In the genomic region with DNA sequence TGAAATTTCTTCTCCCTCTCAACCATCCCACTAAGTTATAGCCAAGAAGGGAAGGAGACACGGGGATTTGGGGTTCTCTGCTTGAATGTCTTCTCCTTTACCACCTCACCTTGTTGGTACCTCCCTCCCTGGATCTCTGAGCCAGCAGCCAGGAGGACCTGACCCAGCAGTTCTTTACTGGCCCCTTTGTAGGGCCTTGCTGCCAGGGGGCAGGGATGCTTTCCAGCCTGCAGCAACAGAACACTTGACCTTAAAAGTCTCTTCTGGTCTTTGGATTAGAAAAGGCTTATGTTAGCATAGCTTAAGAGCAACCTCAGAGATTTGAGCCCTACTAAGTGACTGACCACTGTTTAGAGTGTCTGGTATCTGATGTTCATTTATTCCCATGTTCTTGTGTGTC, we compare ENCODE assay signal across 24 cellular contexts. TPM values are rescaled to one million over a fixed set of nuclear protein-coding genes. Genes with fewer than 3 reads are reported as not detected.
"Had no signal": no experiment of that assay in that cellular context is flagged by ENCODE, and none has a peak within 500 bp of the region (broad histone marks: within the 10 kb centered on the region; RNA-seq: fewer than 3 reads in every experiment).

No MANE protein-coding gene starts in this region.

- H3K4me3 Mint-ChIP-seq: activated naive CD4-positive, alpha-beta T cell treated with anti-CD3 and anti-CD28 coated beads, Interleukin-2, amount 50 U/mL, for 24 hours; naive thymus-derived CD4-positive, alpha-beta T cell; neural progenitor cell; WTC11 had no signal

- H3K9ac ChIP-seq: neural progenitor cell had no signal

- H3K4me3 ChIP-seq: body of pancreas, cardiac muscle cell, neural progenitor cell, upper lobe of right lung had no signal

- H3K4me2 ChIP-seq: neural progenitor cell had no signal

- ATAC-seq: body of pancreas; naive thymus-derived CD4-positive, alpha-beta T cell; SK-N-SH treated with all-trans-retinoic acid at 6 μM for 48 hours; stimulated activated naive CD8-positive, alpha-beta T cell treated with anti-CD3 and anti-CD28 coated beads, Interleukin-15, Interleukin-2, amounts not matched to agents 100 U/mL and 50 U/mL, for 24 hours; WTC11 had no signal

- H3K27me3 Mint-ChIP-seq: activated naive CD4-positive, alpha-beta T cell treated with anti-CD3 and anti-CD28 coated beads, Interleukin-2, amount 50 U/mL, for 24 hours; naive thymus-derived CD4-positive, alpha-beta T cell had no signal

- H3K27me3 ChIP-seq: body of pancreas, cardiac muscle cell, neural progenitor cell, upper lobe of right lung had no signal

- H2AFZ ChIP-seq: neural progenitor cell had no signal

- H3K27ac Mint-ChIP-seq: activated naive CD4-positive, alpha-beta T cell treated with anti-CD3 and anti-CD28 coated beads, Interleukin-2, amount 50 U/mL, for 24 hours; naive thymus-derived CD4-positive, alpha-beta T cell; neural progenitor cell; WTC11 had no signal

- DNase-seq: activated CD4-positive, alpha-beta T cell treated with anti-CD3 and anti-CD28 coated beads, Interleukin-2, amount 50 U/mL, for 48 hours; activated CD8-positive, alpha-beta memory T cell treated with anti-CD3 and anti-CD28 coated beads, Interleukin-2, amount 50 U/mL, for 48 hours; activated effector memory CD4-positive, alpha-beta T cell treated with anti-CD3 and anti-CD28 coated beads, Interleukin-2, amount 50 U/mL, for 16 hours; activated T-cell treated with anti-CD3 and anti-CD28 coated beads, Interleukin-2, amount 50 U/mL, for 48 hours; anterior cingulate cortex; body of pancreas; effector CD4-positive, alpha-beta T cell; erythroblast; foreskin fibroblast; hypothalamus; naive thymus-derived CD4-positive, alpha-beta T cell; retina; stimulated activated CD4-positive, alpha-beta T cell treated with anti-CD3 and anti-CD28 coated beads, Interleukin-4, amount 100 ng/mL, for 24 hours; stimulated activated naive CD8-positive, alpha-beta T cell treated with anti-CD3 and anti-CD28 coated beads, Interleukin-15, Interleukin-2, amounts not matched to agents 100 U/mL and 50 U/mL, for 24 hours; upper lobe of right lung had no signal

- H3K9me3 ChIP-seq: body of pancreas, upper lobe of right lung had no signal

- H3K27ac ChIP-seq: cardiac muscle cell, neural progenitor cell, upper lobe of right lung had no signal

- H3K36me3 ChIP-seq: neural progenitor cell had no signal

- H3K9me3 Mint-ChIP-seq: activated naive CD4-positive, alpha-beta T cell treated with anti-CD3 and anti-CD28 coated beads, Interleukin-2, amount 50 U/mL, for 24 hours; naive thymus-derived CD4-positive, alpha-beta T cell; neural progenitor cell; WTC11 had no signal

RNA-seq across cellular contexts. Expression of a gene that starts 56.9 kb away (rescaled TPM):
- total RNA-seq: cardiac muscle cell, chondrocyte, fibroblast of lung, lung microvascular endothelial cell, osteoblast had no signal
- polyA plus RNA-seq: cardiac muscle cell; naive thymus-derived CD4-positive, alpha-beta T cell had no signal
